8 cellular contexts compared by ENCODE assay signal in the genomic region with DNA sequence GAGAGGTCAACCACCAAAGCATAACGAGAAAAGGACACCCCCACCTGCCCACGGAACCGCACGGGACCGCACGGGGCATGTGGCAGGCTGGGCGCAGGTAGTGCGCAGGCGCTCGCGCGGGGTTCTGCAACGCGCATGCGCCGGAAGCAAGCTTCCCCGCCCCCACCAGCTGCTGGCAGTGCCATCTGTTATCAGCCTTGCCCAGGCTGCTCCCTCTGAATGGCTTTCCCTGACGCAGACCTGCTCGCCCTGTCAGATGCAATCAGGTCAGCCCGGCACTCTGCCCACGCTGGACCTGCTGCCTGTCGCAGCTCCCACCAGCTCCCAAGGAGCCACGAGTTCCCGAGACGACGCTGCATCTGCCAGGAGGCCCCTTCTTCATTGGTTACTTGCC.
DNase-seq lines count a peak whose midpoint lies in the region; ATAC-seq and TF ChIP-seq lines count a peak whose summit lies in the region.

No MANE protein-coding gene starts in this region.

- H3K36me3 ChIP-seq in OCI-LY3 (replicated peaks; ENCODE audit: low read depth, low read length): no peaks in the 10 kb centered on the region

- H3K27me3 Mint-ChIP-seq in stimulated activated memory B cell treated with anti-CD40 and anti-IgM and Interleukin-4, amounts not matched to agents 10 μg/mL and 1 μg/mL and 100 μg/mL, for 72 hours: peaks cover 21% of the 10 kb centered on the region

- no peaks in the 10 kb centered on the region for H3K9me3 Mint-ChIP-seq in stimulated activated memory B cell treated with anti-CD40 and anti-IgM and Interleukin-4, amounts not matched to agents 10 μg/mL and 1 μg/mL and 100 μg/mL, for 72 hours

- H3K4me3 ChIP-seq in OCI-LY3 (ENCODE audit: low read length): peak overlapping the region; percentile 72

- peak overlapping the region; percentile 83 for H3K4me2 ChIP-seq in OCI-LY3 (ENCODE audit: low read length)

- peak overlapping the region; percentile 63 for H3K9ac ChIP-seq in OCI-LY3 (ENCODE audit: low read length)

- peaks cover 16% of the 10 kb centered on the region for H3K4me1 Mint-ChIP-seq in stimulated activated memory B cell treated with anti-CD40 and anti-IgM and Interleukin-4, amounts not matched to agents 10 μg/mL and 1 μg/mL and 100 μg/mL, for 72 hours

- TF ChIP-seq CTCF in OCI-LY3 (IDR thresholded peaks at IDR 0.05; ENCODE audit: low read depth, low read length): no peak

- H2AFZ ChIP-seq in OCI-LY3 (ENCODE audit: low read depth, low read length): 0 out of 2 replicates have a peak overlapping the region, but pooled peaks have one; percentile 18

- H3K9me3 ChIP-seq in OCI-LY3 (ENCODE audit: insufficient read depth, low read length): no peaks in the 10 kb centered on the region

- H3K27ac ChIP-seq in OCI-LY3 (ENCODE audit: low read length): peak overlapping the region; percentile 84
- H3K27ac ChIP-seq in cingulate gyrus (ENCODE audit: low read depth, low read length): peak overlapping the region; percentile 75

- DNase-seq in DMS 273 (lab: John Stamatoyannopoulos, UW; ENCODE audit: unreplicated experiment): peak; percentile 80
- DNase-seq in NAMALWA (ENCODE audit: low spot score): no peak
- no peak for DNase-seq in NCI-H446 (lab: John Stamatoyannopoulos, UW)

- no peaks in the 10 kb centered on the region for H3K36me3 Mint-ChIP-seq in stimulated activated memory B cell treated with anti-CD40 and anti-IgM and Interleukin-4, amounts not matched to agents 10 μg/mL and 1 μg/mL and 100 μg/mL, for 72 hours

- no peaks in the 10 kb centered on the region for H4K20me1 ChIP-seq in OCI-LY3 (ENCODE audit: insufficient read depth, low read length)

- peaks cover 29% of the 10 kb centered on the region for H3K79me2 ChIP-seq in OCI-LY3 (ENCODE audit: low read length)

- no peaks in the 10 kb centered on the region for H3K27me3 ChIP-seq in OCI-LY3 (ENCODE audit: low read depth, low read length)

- peak overlapping the region; percentile 83 for H3K4me3 Mint-ChIP-seq in stimulated activated memory B cell treated with anti-CD40 and anti-IgM and Interleukin-4, amounts not matched to agents 10 μg/mL and 1 μg/mL and 100 μg/mL, for 72 hours

- H3K27ac Mint-ChIP-seq in stimulated activated memory B cell treated with anti-CD40 and anti-IgM and Interleukin-4, amounts not matched to agents 10 μg/mL and 1 μg/mL and 100 μg/mL, for 72 hours: peak overlapping the region; percentile 82

- ATAC-seq in HG03108 (IDR thresholded peaks at IDR 0.05; ENCODE audit: unreplicated experiment) (peak; percentile 14), GM21576 (IDR thresholded peaks at IDR 0.05; ENCODE audit: unreplicated experiment) (no peak)
- peak; percentile 78 for ATAC-seq in stimulated activated memory B cell treated with anti-CD40 and anti-IgM and Interleukin-4, amounts not matched to agents 10 μg/mL and 1 μg/mL and 100 μg/mL, for 72 hours

- peaks cover 19% of the 10 kb centered on the region for H3K4me1 ChIP-seq in OCI-LY3 (ENCODE audit: low read length)
